Comparison of ENCODE assay signal across 13 cellular contexts in the genomic region with DNA sequence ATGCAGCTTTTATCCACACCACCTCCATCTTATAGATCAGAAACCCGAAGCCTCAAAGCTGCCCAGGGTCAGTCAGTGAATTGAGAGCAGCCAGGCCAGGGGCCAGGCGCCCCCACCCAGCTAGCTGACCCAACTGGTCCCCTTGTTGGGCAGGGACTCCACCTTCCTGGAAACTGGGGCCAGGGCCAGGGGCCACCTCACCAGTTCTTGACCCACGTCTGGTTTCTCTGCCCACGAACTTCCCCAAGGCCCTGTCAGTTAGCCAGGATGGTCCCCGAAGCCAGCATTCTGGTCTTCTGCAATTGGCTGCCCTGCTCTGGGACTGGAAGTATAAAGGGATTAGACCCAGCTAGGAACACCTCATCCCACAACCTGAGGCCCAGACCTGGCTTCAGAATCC. TPM values are rescaled to one million over a fixed set of nuclear protein-coding genes. Genes with fewer than 3 reads are reported as not detected.
DNase-seq lines count a peak whose midpoint lies in the region; ATAC-seq and TF ChIP-seq lines count a peak whose summit lies in the region.
"Had no signal": no experiment of that assay in that cellular context is flagged by ENCODE, and none has a peak within 500 bp of the region (broad histone marks: within the 10 kb centered on the region; RNA-seq: fewer than 3 reads in every experiment).

No MANE protein-coding gene starts in this region.

- peaks cover 69% of the 10 kb centered on the region for H3K79me2 ChIP-seq in HCT116 (ENCODE audit: insufficient read depth, low read length)

- no peaks in the 10 kb centered on the region for H3K36me3 ChIP-seq in BLaER1
- H3K36me3 ChIP-seq in HCT116 (ENCODE audit: control insufficient read depth in 1 of 2, insufficient read depth in 2 of 2, low read length in 2 of 2): peaks cover 9 to 52% of the 10 kb centered on the region in 2 experiments; a peak in 3 of 4 replicates
- no peaks in the 10 kb centered on the region for H3K36me3 ChIP-seq in mucosa of stomach (ENCODE audit: control insufficient read depth, insufficient read depth, low read length)

- TF ChIP-seq RAD21 in HCT116 (IDR thresholded peaks at IDR 0.05; ENCODE audit: low read depth): no peak

- no peak overlapping the region for H2AFZ ChIP-seq in HCT116 (ENCODE audit: low read depth, low read length, poor library complexity, severe bottlenecking)

- TF ChIP-seq CTCF in HCT116 (IDR thresholded peaks at IDR 0.05 in 2 of 3, conservative IDR thresholded peaks at IDR 0.05 in 1 of 3; ENCODE audit: borderline replicate concordance in 1 of 3, insufficient read depth in 1 of 3, low read depth in 2 of 3, low read length in 2 of 3) (no peak), astrocyte of the spinal cord (IDR thresholded peaks at IDR 0.05; ENCODE audit: low read depth, low read length) (no peak)

- H3K9ac ChIP-seq in BLaER1: no peak overlapping the region
- no peak overlapping the region for H3K9ac ChIP-seq in HCT116 (ENCODE audit: low read length)
- H3K9ac ChIP-seq in mucosa of stomach (ENCODE audit: low read length): peak overlapping the region; percentile 80

- H3K27ac ChIP-seq in BLaER1 (no peak overlapping the region), HCT116 (ENCODE audit: low read depth, low read length) (no peak overlapping the region; the same call in 1 of the 2 replicates)

- peaks cover 50% of the 10 kb centered on the region for H3K4me1 ChIP-seq in BLaER1
- peaks cover 13 to 32% of the 10 kb centered on the region in 2 experiments; a peak in 3 of 4 replicates for H3K4me1 ChIP-seq in HCT116 (ENCODE audit: control insufficient read depth in 1 of 2, insufficient read depth in 2 of 2, low read length in 2 of 2)
- H3K4me1 ChIP-seq in mucosa of stomach (ENCODE audit: control insufficient read depth, insufficient read depth, low read length): peaks cover 49% of the 10 kb centered on the region

- H3K4me3 ChIP-seq in BLaER1 (no peak overlapping the region), HCT116 (replicated peaks in 1 of 2; ENCODE audit: low read depth in 1 of 2, low read length in 2 of 2) (no peak overlapping the region), astrocyte of the spinal cord (ENCODE audit: low read depth, low read length) (peak overlapping the region; percentile 65), mucosa of stomach (ENCODE audit: low read length) (no peak overlapping the region)

- POLR2A ChIA-PET in HCT116 (lab: Charles Lee): no interaction called here

- no peak for TF ChIP-seq POLR2A in HCT116 (IDR thresholded peaks at IDR 0.05; ENCODE audit: borderline replicate concordance, extremely low read depth, insufficient read depth, insufficient read length)

- no peak for ATAC-seq in HCT116
- no peak for ATAC-seq in GM19397 (IDR thresholded peaks at IDR 0.05; ENCODE audit: unreplicated experiment)
- no peak for ATAC-seq in HG02884 (IDR thresholded peaks at IDR 0.05; ENCODE audit: unreplicated experiment)
- no peak for ATAC-seq in HG03095 (IDR thresholded peaks at IDR 0.05; ENCODE audit: unreplicated experiment)

- intact Hi-C loops in HCT116 (cut with micrococcal nuclease): no loop called here

- peaks cover 9% of the 10 kb centered on the region for H3K9me3 ChIP-seq in BLaER1
- H3K9me3 ChIP-seq in HCT116 (ENCODE audit: control insufficient read depth in 1 of 2, insufficient read depth in 1 of 2, low read depth in 1 of 2, low read length in 2 of 2): no peaks in the 10 kb centered on the region
- no peaks in the 10 kb centered on the region for H3K9me3 ChIP-seq in mucosa of stomach (ENCODE audit: control insufficient read depth, low read length)

- H4K20me1 ChIP-seq in BLaER1 (peaks cover 29% of the 10 kb centered on the region), HCT116 (ENCODE audit: insufficient read depth) (no peaks in the 10 kb centered on the region; the same call in 1 of the 2 replicates)

- in situ Hi-C loops in astrocyte of the spinal cord (cut with HindIII; ENCODE audit: low sequenced_read_pairs): no loop called here

- RAD21 ChIA-PET in HCT116 (lab: Charles Lee; ENCODE audit: low non-redundant PET in 1 of 2, low total read pairs in 2 of 2, uncharacterized antibody in 2 of 2, unreplicated experiment in 2 of 2): no interaction called here

- H3K4me2 ChIP-seq in BLaER1 (peak overlapping the region; percentile 50), HCT116 (ENCODE audit: low read length) (no peak overlapping the region)

- CTCF ChIA-PET in HCT116 (lab: Charles Lee): no interaction called here

- DNase-seq in HCT116 (ENCODE audit: low read depth, low spot score) (no peak), astrocyte of the spinal cord (ENCODE audit: low read depth, low spot score) (no peak), NCI-H2227 treated with DMSO at 0.1 percent for 48 hours (lab: John Stamatoyannopoulos, UW) (no peak)
- DNase-seq: DMS79 treated with DMSO at 0.1 percent for 48 hours; NCI-H446 treated with DMSO at 0.1 percent for 48 hours; stimulated activated CD4-positive, alpha-beta T cell treated with anti-CD3 and anti-CD28 coated beads, Interleukin-4, amount 100 ng/mL, for 24 hours; SW 1271 had no signal

- H3K9me2 ChIP-seq in HCT116 (ENCODE audit: insufficient read depth): no peaks in the 10 kb centered on the region

- H3K27me3 ChIP-seq in BLaER1 (peaks cover 69% of the 10 kb centered on the region), HCT116 (ENCODE audit: insufficient read depth, low read length) (no peaks in the 10 kb centered on the region), mucosa of stomach (ENCODE audit: control insufficient read depth, insufficient read depth, low read length) (no peaks in the 10 kb centered on the region)

- TSS peak; percentile 39 for BruUV-seq in HCT116 (replicated peaks; lab: Mats Ljungman, UMichigan)

TF ChIP-seq in HCT116, 20 proteins besides CTCF, POLR2A, EP300 and RAD21:
- TF ChIP-seq ELF1 (IDR thresholded peaks at IDR 0.05; ENCODE audit: borderline replicate concordance, low read depth): no peak
- no peak for TF ChIP-seq ZFX (IDR thresholded peaks at IDR 0.05)
- no peak for TF ChIP-seq EZH2 (IDR thresholded peaks at IDR 0.05)
- TF ChIP-seq, protein P1, sequence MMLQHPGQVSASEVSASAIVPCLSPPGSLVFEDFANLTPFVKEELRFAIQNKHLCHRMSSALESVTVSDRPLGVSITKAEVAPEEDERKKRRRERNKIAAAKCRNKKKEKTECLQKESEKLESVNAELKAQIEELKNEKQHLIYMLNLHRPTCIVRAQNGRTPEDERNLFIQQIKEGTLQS (IDR thresholded peaks at IDR 0.05): no peak

RNA-seq across cellular contexts. Expression of a gene that starts 2.4 kb away (rescaled TPM):
- total RNA-seq in HCT116 (2021; ENCODE audit: unreplicated experiment): 33.9 TPM
- 25.6 and 25.9 TPM in 2 replicates for polyA plus RNA-seq in HCT116 (2012)

RNA-seq across cellular contexts. Expression of a gene that starts 44.6 kb away (rescaled TPM):
- total RNA-seq in HCT116 (2021; ENCODE audit: unreplicated experiment): 0.27 TPM
- 0.02 and 0.10 TPM in 2 replicates for polyA plus RNA-seq in HCT116 (2012)

RNA-seq across cellular contexts. Expression of a gene that starts 50.2 kb away (rescaled TPM):
- not detected for total RNA-seq in HCT116 (2021; ENCODE audit: unreplicated experiment)
- polyA plus RNA-seq in HCT116 (2012): 0.09 TPM in 1 of 2 replicates, not detected in the other
- total RNA-seq: ureter had no signal
